9 cellular contexts compared by ENCODE assay signal in genomic region chr10:1454428-1454827, GRCh38.
A peak's percentile ranks its signal among the peaks of the same experiment; 100 is the strongest.
DNase-seq lines count a peak whose midpoint lies in the region; ATAC-seq and TF ChIP-seq lines count a peak whose summit lies in the region.
"Had no signal": no experiment of that assay in that cellular context is flagged by ENCODE, and none has a peak within 500 bp of the region (broad histone marks: within the 10 kb centered on the region; RNA-seq: fewer than 3 reads in every experiment).

No MANE protein-coding gene starts in this region.

- ATAC-seq in GM19043 (IDR thresholded peaks at IDR 0.05; ENCODE audit: low read depth, unreplicated experiment) (peak; percentile 98), HG02884 (IDR thresholded peaks at IDR 0.05; ENCODE audit: unreplicated experiment) (peak; percentile 97), body of pancreas (no peak)

- H3K9me3 ChIP-seq in body of pancreas, result no peaks in the 10 kb centered on the region
- H3K9me3 ChIP-seq: pancreas had no signal

- TF ChIP-seq CTCF in GM06990 (IDR thresholded peaks at IDR 0.05; ENCODE audit: insufficient read depth, low read length, poor library complexity, severe bottlenecking) (no peak), body of pancreas (IDR thresholded peaks at IDR 0.05) (no peak)

- intact Hi-C loops in body of pancreas (cut with DNase I), result no loop called here

- no peaks in the 10 kb centered on the region for H3K4me1 ChIP-seq in body of pancreas
- H3K4me1 ChIP-seq: pancreas had no signal

- TF ChIP-seq POLR2A in body of pancreas (IDR thresholded peaks at IDR 0.05), result no peak

- WGBS in body of pancreas, 2 donors, result 53 to 63% methylated on average over 6 of the region's 6 CpGs

- H3K27ac ChIP-seq in body of pancreas, result no peak overlapping the region
- H3K27ac ChIP-seq: pancreas had no signal

- in situ Hi-C loops in ACHN (cut with HindIII; ENCODE audit: low pct_ligation_motif_present, low pct_unique_long_range_greater_than_20kb, low sequenced_read_pairs), result no loop called here

- peak; percentile 68 for DNase-seq in GM06990 (ENCODE audit: extremely low read depth, insufficient read length)
- DNase-seq in NCI-H345 (lab: John Stamatoyannopoulos, UW), result peak; percentile 55
- DNase-seq in NCI-H526 treated with DMSO at 0.1 percent for 48 hours (lab: John Stamatoyannopoulos, UW), result no peak
- DNase-seq in body of pancreas, result no peak
- no peak for DNase-seq in ACHN
- no peak for DNase-seq in NCI-H2196 treated with DMSO at 0.1 percent for 48 hours (lab: John Stamatoyannopoulos, UW; ENCODE audit: unreplicated experiment)
- DNase-seq: pancreas had no signal

- H3K27me3 ChIP-seq in GM06990 (replicated peaks; ENCODE audit: control insufficient read depth, insufficient read depth, low read length), result no peaks in the 10 kb centered on the region
- H3K27me3 ChIP-seq in body of pancreas, result no peaks in the 10 kb centered on the region
- H3K27me3 ChIP-seq: pancreas had no signal

- H3K4me3 ChIP-seq in GM06990 (replicated peaks; ENCODE audit: low read depth, low read length), result no peak overlapping the region
- H3K4me3 ChIP-seq in body of pancreas, result no peak overlapping the region
- H3K4me3 ChIP-seq: pancreas had no signal

- no peaks in the 10 kb centered on the region for H3K36me3 ChIP-seq in GM06990 (ENCODE audit: control insufficient read depth, insufficient read depth, low read length)
- no peaks in the 10 kb centered on the region for H3K36me3 ChIP-seq in body of pancreas (replicated peaks in 1 of 2; ENCODE audit: insufficient read depth in 1 of 2, low read depth in 2 of 2)
- H3K36me3 ChIP-seq: pancreas had no signal

Comparison
In these comparisons a context has a peak if more than half of its experiments do, and no peak if none do; other contexts are left out.
1. DNase-seq: peak in GM06990 (single experiment) and NCI-H345 (single experiment); none in NCI-H526 treated with DMSO at 0.1 percent for 48 hours (single experiment), body of pancreas (0 of 4), ACHN (single experiment) and NCI-H2196 treated with DMSO at 0.1 percent for 48 hours (single experiment).